ENCODE assay signal across 1 cellular context in the genomic region with DNA sequence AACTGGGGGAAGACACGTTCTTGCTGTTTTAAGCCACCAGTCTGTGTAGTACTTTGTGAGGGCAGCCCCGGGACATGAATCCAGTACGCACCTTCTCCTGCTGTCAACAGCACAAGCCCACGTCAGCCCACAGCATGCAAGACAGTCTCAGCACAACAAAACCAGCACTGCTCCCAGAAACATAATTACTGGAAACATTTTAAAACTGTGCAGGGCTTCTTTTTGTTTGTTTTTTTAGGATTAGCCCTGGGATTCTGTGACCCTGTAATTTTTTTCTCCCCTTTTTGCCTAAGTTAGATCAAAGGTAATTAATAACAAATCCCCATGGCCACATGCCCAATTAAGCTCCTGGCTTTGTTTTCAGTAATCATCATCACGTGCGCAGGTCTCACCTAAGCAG.
TF ChIP-seq lines count a peak whose summit lies in the region.

No MANE protein-coding gene starts in this region.

TF ChIP-seq in WTC11, 78 proteins besides CTCF, POLR2A, EP300 and RAD21 (continued from another document):
- TF ChIP-seq, protein P1, sequence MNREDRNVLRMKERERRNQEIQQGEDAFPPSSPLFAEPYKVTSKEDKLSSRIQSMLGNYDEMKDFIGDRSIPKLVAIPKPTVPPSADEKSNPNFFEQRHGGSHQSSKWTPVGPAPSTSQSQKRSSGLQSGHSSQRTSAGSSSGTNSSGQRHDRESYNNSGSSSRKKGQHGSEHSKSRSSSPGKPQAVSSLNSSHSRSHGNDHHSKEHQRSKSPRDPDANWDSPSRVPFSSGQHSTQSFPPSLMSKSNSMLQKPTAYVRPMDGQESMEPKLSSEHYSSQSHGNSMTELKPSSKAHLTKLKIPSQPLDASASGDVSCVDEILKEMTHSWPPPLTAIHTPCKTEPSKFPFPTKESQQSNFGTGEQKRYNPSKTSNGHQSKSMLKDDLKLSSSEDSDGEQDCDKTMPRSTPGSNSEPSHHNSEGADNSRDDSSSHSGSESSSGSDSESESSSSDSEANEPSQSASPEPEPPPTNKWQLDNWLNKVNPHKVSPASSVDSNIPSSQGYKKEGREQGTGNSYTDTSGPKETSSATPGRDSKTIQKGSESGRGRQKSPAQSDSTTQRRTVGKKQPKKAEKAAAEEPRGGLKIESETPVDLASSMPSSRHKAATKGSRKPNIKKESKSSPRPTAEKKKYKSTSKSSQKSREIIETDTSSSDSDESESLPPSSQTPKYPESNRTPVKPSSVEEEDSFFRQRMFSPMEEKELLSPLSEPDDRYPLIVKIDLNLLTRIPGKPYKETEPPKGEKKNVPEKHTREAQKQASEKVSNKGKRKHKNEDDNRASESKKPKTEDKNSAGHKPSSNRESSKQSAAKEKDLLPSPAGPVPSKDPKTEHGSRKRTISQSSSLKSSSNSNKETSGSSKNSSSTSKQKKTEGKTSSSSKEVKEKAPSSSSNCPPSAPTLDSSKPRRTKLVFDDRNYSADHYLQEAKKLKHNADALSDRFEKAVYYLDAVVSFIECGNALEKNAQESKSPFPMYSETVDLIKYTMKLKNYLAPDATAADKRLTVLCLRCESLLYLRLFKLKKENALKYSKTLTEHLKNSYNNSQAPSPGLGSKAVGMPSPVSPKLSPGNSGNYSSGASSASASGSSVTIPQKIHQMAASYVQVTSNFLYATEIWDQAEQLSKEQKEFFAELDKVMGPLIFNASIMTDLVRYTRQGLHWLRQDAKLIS (CRISPR knock-in tag; IDR thresholded peaks at IDR 0.05; ENCODE audit: borderline replicate concordance): no peak
- TF ChIP-seq ZNF423 (CRISPR knock-in tag; IDR thresholded peaks at IDR 0.05): no peak
- TF ChIP-seq, protein P2, sequence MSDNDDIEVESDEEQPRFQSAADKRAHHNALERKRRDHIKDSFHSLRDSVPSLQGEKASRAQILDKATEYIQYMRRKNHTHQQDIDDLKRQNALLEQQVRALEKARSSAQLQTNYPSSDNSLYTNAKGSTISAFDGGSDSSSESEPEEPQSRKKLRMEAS (CRISPR knock-in tag; IDR thresholded peaks at IDR 0.05): no peak
- TF ChIP-seq MYBL2 (CRISPR knock-in tag; IDR thresholded peaks at IDR 0.05): no peak
- TF ChIP-seq, protein P3, sequence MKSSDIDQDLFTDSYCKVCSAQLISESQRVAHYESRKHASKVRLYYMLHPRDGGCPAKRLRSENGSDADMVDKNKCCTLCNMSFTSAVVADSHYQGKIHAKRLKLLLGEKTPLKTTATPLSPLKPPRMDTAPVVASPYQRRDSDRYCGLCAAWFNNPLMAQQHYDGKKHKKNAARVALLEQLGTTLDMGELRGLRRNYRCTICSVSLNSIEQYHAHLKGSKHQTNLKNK (CRISPR knock-in tag; IDR thresholded peaks at IDR 0.05): no peak
- TF ChIP-seq ZNF138 (CRISPR knock-in tag; conservative IDR thresholded peaks at IDR 0.05): no peak
- no peak for TF ChIP-seq SOX15 (CRISPR knock-in tag; IDR thresholded peaks at IDR 0.05)
- TF ChIP-seq ZNF232 (CRISPR knock-in tag; IDR thresholded peaks at IDR 0.05): no peak
- TF ChIP-seq GABPB1 (CRISPR knock-in tag; IDR thresholded peaks at IDR 0.05): no peak
- TF ChIP-seq SMAD4 (CRISPR knock-in tag; IDR thresholded peaks at IDR 0.05): no peak
- TF ChIP-seq ZNF263 (CRISPR knock-in tag; IDR thresholded peaks at IDR 0.05; ENCODE audit: low read depth): no peak
- TF ChIP-seq ZNF671 (CRISPR knock-in tag; IDR thresholded peaks at IDR 0.05): no peak
- no peak for TF ChIP-seq NFATC4 (CRISPR knock-in tag; IDR thresholded peaks at IDR 0.05)
- TF ChIP-seq, protein P4, sequence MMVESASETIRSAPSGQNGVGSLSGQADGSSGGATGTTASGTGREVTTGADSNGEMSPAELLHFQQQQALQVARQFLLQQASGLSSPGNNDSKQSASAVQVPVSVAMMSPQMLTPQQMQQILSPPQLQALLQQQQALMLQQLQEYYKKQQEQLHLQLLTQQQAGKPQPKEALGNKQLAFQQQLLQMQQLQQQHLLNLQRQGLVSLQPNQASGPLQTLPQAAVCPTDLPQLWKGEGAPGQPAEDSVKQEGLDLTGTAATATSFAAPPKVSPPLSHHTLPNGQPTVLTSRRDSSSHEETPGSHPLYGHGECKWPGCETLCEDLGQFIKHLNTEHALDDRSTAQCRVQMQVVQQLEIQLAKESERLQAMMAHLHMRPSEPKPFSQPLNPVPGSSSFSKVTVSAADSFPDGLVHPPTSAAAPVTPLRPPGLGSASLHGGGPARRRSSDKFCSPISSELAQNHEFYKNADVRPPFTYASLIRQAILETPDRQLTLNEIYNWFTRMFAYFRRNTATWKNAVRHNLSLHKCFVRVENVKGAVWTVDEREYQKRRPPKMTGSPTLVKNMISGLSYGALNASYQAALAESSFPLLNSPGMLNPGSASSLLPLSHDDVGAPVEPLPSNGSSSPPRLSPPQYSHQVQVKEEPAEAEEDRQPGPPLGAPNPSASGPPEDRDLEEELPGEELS (CRISPR knock-in tag; IDR thresholded peaks at IDR 0.05): no peak
- no peak for TF ChIP-seq ATF1 (CRISPR knock-in tag; IDR thresholded peaks at IDR 0.05)
- TF ChIP-seq, protein P5, sequence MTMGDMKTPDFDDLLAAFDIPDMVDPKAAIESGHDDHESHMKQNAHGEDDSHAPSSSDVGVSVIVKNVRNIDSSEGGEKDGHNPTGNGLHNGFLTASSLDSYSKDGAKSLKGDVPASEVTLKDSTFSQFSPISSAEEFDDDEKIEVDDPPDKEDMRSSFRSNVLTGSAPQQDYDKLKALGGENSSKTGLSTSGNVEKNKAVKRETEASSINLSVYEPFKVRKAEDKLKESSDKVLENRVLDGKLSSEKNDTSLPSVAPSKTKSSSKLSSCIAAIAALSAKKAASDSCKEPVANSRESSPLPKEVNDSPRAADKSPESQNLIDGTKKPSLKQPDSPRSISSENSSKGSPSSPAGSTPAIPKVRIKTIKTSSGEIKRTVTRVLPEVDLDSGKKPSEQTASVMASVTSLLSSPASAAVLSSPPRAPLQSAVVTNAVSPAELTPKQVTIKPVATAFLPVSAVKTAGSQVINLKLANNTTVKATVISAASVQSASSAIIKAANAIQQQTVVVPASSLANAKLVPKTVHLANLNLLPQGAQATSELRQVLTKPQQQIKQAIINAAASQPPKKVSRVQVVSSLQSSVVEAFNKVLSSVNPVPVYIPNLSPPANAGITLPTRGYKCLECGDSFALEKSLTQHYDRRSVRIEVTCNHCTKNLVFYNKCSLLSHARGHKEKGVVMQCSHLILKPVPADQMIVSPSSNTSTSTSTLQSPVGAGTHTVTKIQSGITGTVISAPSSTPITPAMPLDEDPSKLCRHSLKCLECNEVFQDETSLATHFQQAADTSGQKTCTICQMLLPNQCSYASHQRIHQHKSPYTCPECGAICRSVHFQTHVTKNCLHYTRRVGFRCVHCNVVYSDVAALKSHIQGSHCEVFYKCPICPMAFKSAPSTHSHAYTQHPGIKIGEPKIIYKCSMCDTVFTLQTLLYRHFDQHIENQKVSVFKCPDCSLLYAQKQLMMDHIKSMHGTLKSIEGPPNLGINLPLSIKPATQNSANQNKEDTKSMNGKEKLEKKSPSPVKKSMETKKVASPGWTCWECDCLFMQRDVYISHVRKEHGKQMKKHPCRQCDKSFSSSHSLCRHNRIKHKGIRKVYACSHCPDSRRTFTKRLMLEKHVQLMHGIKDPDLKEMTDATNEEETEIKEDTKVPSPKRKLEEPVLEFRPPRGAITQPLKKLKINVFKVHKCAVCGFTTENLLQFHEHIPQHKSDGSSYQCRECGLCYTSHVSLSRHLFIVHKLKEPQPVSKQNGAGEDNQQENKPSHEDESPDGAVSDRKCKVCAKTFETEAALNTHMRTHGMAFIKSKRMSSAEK (CRISPR knock-in tag; IDR thresholded peaks at IDR 0.05; ENCODE audit: borderline replicate concordance): no peak
- no peak for TF ChIP-seq TEAD4 (CRISPR knock-in tag; IDR thresholded peaks at IDR 0.05)
- TF ChIP-seq ELF4 (CRISPR knock-in tag; IDR thresholded peaks at IDR 0.05; ENCODE audit: low read depth): no peak
- TF ChIP-seq, protein P6, sequence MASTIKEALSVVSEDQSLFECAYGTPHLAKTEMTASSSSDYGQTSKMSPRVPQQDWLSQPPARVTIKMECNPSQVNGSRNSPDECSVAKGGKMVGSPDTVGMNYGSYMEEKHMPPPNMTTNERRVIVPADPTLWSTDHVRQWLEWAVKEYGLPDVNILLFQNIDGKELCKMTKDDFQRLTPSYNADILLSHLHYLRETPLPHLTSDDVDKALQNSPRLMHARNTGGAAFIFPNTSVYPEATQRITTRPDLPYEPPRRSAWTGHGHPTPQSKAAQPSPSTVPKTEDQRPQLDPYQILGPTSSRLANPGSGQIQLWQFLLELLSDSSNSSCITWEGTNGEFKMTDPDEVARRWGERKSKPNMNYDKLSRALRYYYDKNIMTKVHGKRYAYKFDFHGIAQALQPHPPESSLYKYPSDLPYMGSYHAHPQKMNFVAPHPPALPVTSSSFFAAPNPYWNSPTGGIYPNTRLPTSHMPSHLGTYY (CRISPR knock-in tag; IDR thresholded peaks at IDR 0.05): no peak
